10 cellular contexts compared by ENCODE assay signal in genomic region chr3:66479532-66479947, GRCh38. TPM values are rescaled to one million over a fixed set of nuclear protein-coding genes. Genes with fewer than 3 reads are reported as not detected.
DNase-seq lines count a peak whose midpoint lies in the region; ATAC-seq, FAIRE-seq and TF ChIP-seq lines count a peak whose summit lies in the region.
"Had no signal": no experiment of that assay in that cellular context is flagged by ENCODE, and none has a peak within 500 bp of the region (broad histone marks: within the 10 kb centered on the region; RNA-seq: fewer than 3 reads in every experiment).

No MANE protein-coding gene starts in this region.

- H3K27ac ChIP-seq in BLaER1: peak overlapping the region; percentile 79
- H3K27ac ChIP-seq in endothelial cell of umbilical vein (ENCODE audit: insufficient read depth, low read depth, low read length): no peak overlapping the region

- dilution Hi-C loops in endothelial cell of umbilical vein (cut with MboI; ENCODE audit: extremely low pct_ligation_motif_present, low sequenced_read_pairs): no loop called here

- DNase-seq in endothelial cell of umbilical vein (ENCODE audit: low read depth, low spot score) (no peak), retina (no peak)
- no peak for DNase-seq in central memory CD4-positive, alpha-beta T cell
- DNase-seq: effector CD8-positive, alpha-beta T cell; heart right ventricle had no signal

- FAIRE-seq in endothelial cell of umbilical vein (lab: Jason Lieb, UNC): peak; percentile 73

- H3K36me3 ChIP-seq in BLaER1 (peaks cover 11% of the 10 kb centered on the region; the same call in 1 of the 2 replicates), endothelial cell of umbilical vein (ENCODE audit: control insufficient read depth in 2 of 2, extremely low read depth in 1 of 2, insufficient read depth in 2 of 2, low read length in 2 of 2) (no peaks in the 10 kb centered on the region)
- H3K36me3 ChIP-seq: heart right ventricle had no signal

- peak; percentile 48 for ATAC-seq in GM18861 (IDR thresholded peaks at IDR 0.05; ENCODE audit: unreplicated experiment)
- ATAC-seq in HG03196 (IDR thresholded peaks at IDR 0.05; ENCODE audit: unreplicated experiment): peak; percentile 31
- no peak for ATAC-seq in HG03108 (IDR thresholded peaks at IDR 0.05; ENCODE audit: unreplicated experiment)
- no peak for ATAC-seq in HG03280 (IDR thresholded peaks at IDR 0.05; ENCODE audit: unreplicated experiment)
- ATAC-seq: heart right ventricle had no signal

- H3K4me2 ChIP-seq in BLaER1: peak overlapping the region; percentile 80
- no peak overlapping the region for H3K4me2 ChIP-seq in endothelial cell of umbilical vein (ENCODE audit: insufficient read depth, low read length)

- H4K20me1 ChIP-seq in BLaER1 (peaks cover 46% of the 10 kb centered on the region), endothelial cell of umbilical vein (replicated peaks; ENCODE audit: control insufficient read depth, extremely low read depth, insufficient read depth, low read length) (no peaks in the 10 kb centered on the region)

- no TSS peak for BruUV-seq in endothelial cell of umbilical vein (replicated peaks; lab: Mats Ljungman, UMichigan)

- H2AFZ ChIP-seq in endothelial cell of umbilical vein (ENCODE audit: low read depth, low read length): no peak overlapping the region

- CTCF ChIA-PET in endothelial cell of umbilical vein (lab: Charles Lee): interaction anchor here (0.6 to 1.9 kb wide), 4 partner anchors 8 to 88 kb away, joined by 3 to 4 read pairs (median 4); no protein-coding TSS in a partner anchor

- no peaks in the 10 kb centered on the region for H3K9me1 ChIP-seq in endothelial cell of umbilical vein (replicated peaks; ENCODE audit: control insufficient read depth, extremely low read depth, insufficient read depth, low read length)

- no peak overlapping the region for H3K9ac ChIP-seq in BLaER1
- no peak overlapping the region for H3K9ac ChIP-seq in endothelial cell of umbilical vein (replicated peaks; ENCODE audit: extremely low read depth, insufficient read depth, low read length)

- H3K4me1 ChIP-seq in BLaER1 (peaks cover 100% of the 10 kb centered on the region), endothelial cell of umbilical vein (ENCODE audit: control insufficient read depth, extremely low read depth, insufficient read depth, low read length) (peaks cover 43% of the 10 kb centered on the region)

- H3K27me3 ChIP-seq in BLaER1 (no peaks in the 10 kb centered on the region), endothelial cell of umbilical vein (ENCODE audit: control insufficient read depth in 2 of 2, insufficient read depth in 2 of 2, low read length in 2 of 2) (no peaks in the 10 kb centered on the region)
- H3K27me3 ChIP-seq: heart right ventricle had no signal

- no peak for TF ChIP-seq POLR2A in endothelial cell of umbilical vein (IDR thresholded peaks at IDR 0.05; ENCODE audit: low read depth, low read length)

- POLR2A ChIA-PET in endothelial cell of umbilical vein (lab: Charles Lee): no interaction called here

- H3K4me3 ChIP-seq in BLaER1 (peak overlapping the region; percentile 17; the same call in 1 of the 2 replicates), endothelial cell of umbilical vein (replicated peaks in 1 of 3; ENCODE audit: insufficient read depth in 1 of 3, low read depth in 1 of 3, low read length in 3 of 3) (no peak overlapping the region)
- H3K4me3 ChIP-seq: heart right ventricle had no signal

- H3K79me2 ChIP-seq in endothelial cell of umbilical vein (ENCODE audit: control insufficient read depth, insufficient read depth, low read length): peaks cover 73% of the 10 kb centered on the region

- no peak for TF ChIP-seq CTCF in endothelial cell of umbilical vein (IDR thresholded peaks at IDR 0.05; ENCODE audit: extremely low read depth in 1 of 2, insufficient read depth in 1 of 2, low read depth in 1 of 2, low read length in 2 of 2)

- H3K9me3 ChIP-seq in BLaER1: peaks cover 8% of the 10 kb centered on the region; the same call in 1 of the 2 replicates
- H3K9me3 ChIP-seq in endothelial cell of umbilical vein (replicated peaks; ENCODE audit: control insufficient read depth, insufficient read depth, low read length): no peaks in the 10 kb centered on the region

- intact Hi-C loops in endothelial cell of umbilical vein (cut with micrococcal nuclease): no loop called here

TF ChIP-seq in endothelial cell of umbilical vein, 7 proteins besides CTCF, POLR2A, EP300 and RAD21:
- TF ChIP-seq GATA2 (IDR thresholded peaks at IDR 0.05; ENCODE audit: insufficient read depth, insufficient read length, low read depth, low read length) (no peak), MYC (IDR thresholded peaks at IDR 0.05; ENCODE audit: low read depth, low read length) (no peak), FOS (IDR thresholded peaks at IDR 0.05; ENCODE audit: borderline replicate concordance, insufficient read depth, low read length) (no peak), MAX (IDR thresholded peaks at IDR 0.05; ENCODE audit: insufficient read depth, insufficient read length) (no peak), POLR2AphosphoS5 (IDR thresholded peaks at IDR 0.05; ENCODE audit: insufficient read depth, low read depth, low read length) (no peak), JUN (IDR thresholded peaks at IDR 0.05; ENCODE audit: borderline replicate concordance, insufficient read depth, insufficient read length, low read depth) (no peak), EZH2 (IDR thresholded peaks at IDR 0.05; ENCODE audit: borderline replicate concordance, low read depth, low read length, severe bottlenecking) (no peak)

RNA-seq across cellular contexts. Expression of gene LRIG1, which starts 21.3 kb away (rescaled TPM):
- total RNA-seq in endothelial cell of umbilical vein: 42.0 and 52.2 TPM in 2 replicates
- polyA plus RNA-seq in endothelial cell of umbilical vein: 42.9 and 50.3 TPM in 2 replicates
- polyA plus RNA-seq in endothelial cell of umbilical vein (2011; cell fraction: cytosol; rRNA removed): 39.7 and 42.1 TPM in 2 replicates
- polyA plus RNA-seq in endothelial cell of umbilical vein (2011; cell fraction: nucleus; rRNA removed): 95.9 and 117 TPM in 2 replicates
- 27.0 and 38.8 TPM in 2 replicates for polyA plus RNA-seq in endothelial cell of umbilical vein (2012)
- polyA minus RNA-seq in endothelial cell of umbilical vein: 133 and 193 TPM in 2 replicates
- 1.8 TPM for polyA minus RNA-seq in endothelial cell of umbilical vein (2011; cell fraction: cytosol; rRNA and poly(A)+ RNA removed)
- polyA minus RNA-seq in endothelial cell of umbilical vein (2011; cell fraction: nucleus; rRNA and poly(A)+ RNA removed): 67.0 and 113 TPM in 2 replicates

Comparison
In these comparisons a context has a peak if more than half of its experiments do, and no peak if none do; other contexts are left out.
1. ATAC-seq: peak in GM18861 (single experiment) and HG03196 (single experiment); none in HG03108 (single experiment) and HG03280 (single experiment).